In the genomic region with DNA sequence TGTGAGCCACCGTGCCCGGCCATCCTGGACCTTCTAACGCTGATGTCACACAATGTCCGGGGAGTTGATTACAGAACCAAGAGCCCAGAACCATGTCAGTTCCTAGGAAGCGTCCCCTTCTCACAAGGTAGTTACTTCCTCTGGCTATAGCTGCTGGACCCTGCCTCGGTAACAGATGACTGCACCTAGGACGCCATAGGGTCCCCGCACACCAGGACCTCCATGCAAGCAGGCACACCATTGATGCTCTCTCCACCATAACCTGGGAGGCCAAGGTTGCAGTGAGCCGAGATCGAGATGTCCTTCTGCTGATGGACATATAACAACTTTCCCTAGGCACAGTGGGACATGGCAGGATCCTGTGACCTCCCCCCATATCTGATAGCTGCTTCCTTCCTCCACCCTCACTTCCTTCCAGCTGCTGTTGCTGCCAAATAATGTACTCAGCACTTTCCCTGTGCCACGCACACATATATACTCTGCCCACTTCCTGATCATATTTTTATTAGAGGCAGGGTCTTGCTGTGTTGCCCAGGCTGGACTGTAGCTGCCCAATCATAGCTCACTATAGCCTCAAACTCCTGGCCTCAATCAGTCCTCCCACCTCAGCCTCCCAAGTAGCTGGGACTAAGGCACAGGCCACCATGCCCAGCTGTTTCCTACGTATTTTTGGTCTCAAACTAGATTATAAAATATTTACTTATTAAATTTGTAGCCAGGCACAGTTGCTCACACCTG, we compare ENCODE assay signal across 11 cellular contexts.
"Had no signal": no experiment of that assay in that cellular context is flagged by ENCODE, and none has a peak within 500 bp of the region (broad histone marks: within the 10 kb centered on the region; RNA-seq: fewer than 3 reads in every experiment).

No MANE protein-coding gene starts in this region.

- H3K4me3 ChIP-seq: esophagus squamous epithelium, sigmoid colon, thyroid gland had no signal

- H3K36me3 Mint-ChIP-seq: activated naive CD4-positive, alpha-beta T cell treated with anti-CD3 and anti-CD28 coated beads, Interleukin-2, amount 50 U/mL, for 24 hours; immature natural killer cell; memory B cell had no signal

- H3K27ac ChIP-seq: esophagus squamous epithelium, sigmoid colon, thyroid gland had no signal

- H3K4me3 Mint-ChIP-seq: activated naive CD4-positive, alpha-beta T cell treated with anti-CD3 and anti-CD28 coated beads, Interleukin-2, amount 50 U/mL, for 24 hours; dendritic cell treated with granulocyte-macrophage colony-stimulating factor and Interleukin-4, amounts not matched to agents 40 ng/mL and 50 ng/mL, for 4 days; memory B cell had no signal

- H3K27ac Mint-ChIP-seq: activated naive CD4-positive, alpha-beta T cell treated with anti-CD3 and anti-CD28 coated beads, Interleukin-2, amount 50 U/mL, for 24 hours; dendritic cell treated with granulocyte-macrophage colony-stimulating factor and Interleukin-4, amounts not matched to agents 40 ng/mL and 50 ng/mL, for 4 days; immature natural killer cell; memory B cell had no signal

- H3K27me3 ChIP-seq: esophagus squamous epithelium, sigmoid colon, thyroid gland had no signal

- DNase-seq: activated gamma-delta T cell; amniotic stem cell; effector CD8-positive, alpha-beta T cell; esophagus squamous epithelium; immature natural killer cell; sigmoid colon; stimulated activated naive CD4-positive, alpha-beta T cell; thyroid gland had no signal

- H3K9me3 Mint-ChIP-seq: activated naive CD4-positive, alpha-beta T cell treated with anti-CD3 and anti-CD28 coated beads, Interleukin-2, amount 50 U/mL, for 24 hours; dendritic cell treated with granulocyte-macrophage colony-stimulating factor and Interleukin-4, amounts not matched to agents 40 ng/mL and 50 ng/mL, for 4 days; immature natural killer cell; memory B cell had no signal

- H3K27me3 Mint-ChIP-seq: activated naive CD4-positive, alpha-beta T cell treated with anti-CD3 and anti-CD28 coated beads, Interleukin-2, amount 50 U/mL, for 24 hours; dendritic cell treated with granulocyte-macrophage colony-stimulating factor and Interleukin-4, amounts not matched to agents 40 ng/mL and 50 ng/mL, for 4 days; memory B cell had no signal

- H3K9me3 ChIP-seq: esophagus squamous epithelium, sigmoid colon, thyroid gland had no signal

- H3K36me3 ChIP-seq: esophagus squamous epithelium, sigmoid colon, thyroid gland had no signal

- H3K4me1 ChIP-seq: thyroid gland had no signal
